ENCODE assay signal across 32 cellular contexts in the genomic region with DNA sequence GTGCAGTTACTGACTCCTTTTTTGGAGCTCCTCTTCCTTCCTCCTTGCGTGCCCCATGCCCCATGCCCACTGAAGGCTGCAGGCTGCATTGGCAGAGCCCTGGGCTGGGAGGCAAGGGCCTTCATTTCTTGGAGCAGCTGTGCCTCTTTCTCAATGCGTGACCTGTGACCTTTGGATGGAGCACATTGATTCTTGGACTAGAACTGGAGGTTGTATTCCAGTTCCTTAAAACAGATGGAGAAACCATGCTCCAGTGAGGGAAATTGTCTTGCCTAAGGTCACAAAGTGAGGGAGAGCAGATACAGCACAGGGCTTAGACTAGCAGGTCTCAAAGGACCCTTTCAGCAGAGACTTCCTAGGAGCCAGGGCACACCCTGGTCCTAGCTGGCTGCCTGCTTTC. TPM values are rescaled to one million over a fixed set of nuclear protein-coding genes. Genes with fewer than 3 reads are reported as not detected.
DNase-seq lines count a peak whose midpoint lies in the region; ATAC-seq, FAIRE-seq and TF ChIP-seq lines count a peak whose summit lies in the region.
"Had no signal": no experiment of that assay in that cellular context is flagged by ENCODE, and none has a peak within 500 bp of the region (broad histone marks: within the 10 kb centered on the region; RNA-seq: fewer than 3 reads in every experiment).

No MANE protein-coding gene starts in this region.

- FAIRE-seq in K562 (lab: Jason Lieb, UNC), result no peak
- FAIRE-seq: A549, GM18507 had no signal

- H3K4me1 Mint-ChIP-seq in HFFc6 (ENCODE audit: low read depth), result no peaks in the 10 kb centered on the region

- no peak for TF ChIP-seq EP300 in K562 (IDR thresholded peaks at IDR 0.05; ENCODE audit: low read length)

- intact Hi-C loops in K562 (cut with micrococcal nuclease), result no loop called here

- H3K4me1 ChIP-seq in K562 (replicated peaks in 1 of 2; ENCODE audit: control insufficient read depth in 2 of 2, insufficient read depth in 2 of 2, low read length in 2 of 2) (peaks cover 0 to 12% of the 10 kb centered on the region in 2 experiments; a peak in 4 of 5 replicates), lung (ENCODE audit: control insufficient read depth in 2 of 2, insufficient read depth in 2 of 2, low read length in 2 of 2) (peaks cover 0 to 3% of the 10 kb centered on the region in 2 donors)
- H3K4me1 ChIP-seq: A549; BLaER1 treated with 17β-estradiol and CSF1 and Interleukin-3, amounts not matched to agents 10 nM and 100 nM had no signal

- no peaks in the 10 kb centered on the region for H3K9me3 Mint-ChIP-seq in HFFc6
- H3K9me3 Mint-ChIP-seq: CD4-positive, alpha-beta T cell had no signal

- H3K27me3 Mint-ChIP-seq in HFFc6 (ENCODE audit: insufficient read depth), result peaks cover 13% of the 10 kb centered on the region
- H3K27me3 Mint-ChIP-seq: CD4-positive, alpha-beta T cell had no signal

- H3K9me3 ChIP-seq in K562 (replicated peaks; ENCODE audit: control insufficient read depth, insufficient read depth, low read depth, low read length) (no peaks in the 10 kb centered on the region), lung (ENCODE audit: control insufficient read depth in 2 of 2, insufficient read depth in 1 of 2, low read length in 1 of 2) (no peaks in the 10 kb centered on the region)
- H3K9me3 ChIP-seq: A549; BLaER1 treated with 17β-estradiol and CSF1 and Interleukin-3, amounts not matched to agents 10 nM and 100 nM; SK-N-SH had no signal

- TF ChIP-seq POLR2A in K562 (conservative IDR thresholded peaks at IDR 0.05), result no peak

- H3K36me3 ChIP-seq in K562 (ENCODE audit: control insufficient read depth, insufficient read depth, low read length) (no peaks in the 10 kb centered on the region), lung (ENCODE audit: control insufficient read depth in 2 of 2, insufficient read depth in 2 of 2, low read length in 2 of 2) (no peaks in the 10 kb centered on the region)
- H3K36me3 ChIP-seq: BLaER1 treated with 17β-estradiol and CSF1 and Interleukin-3, amounts not matched to agents 10 nM and 100 nM had no signal

- 67% methylated on average over 2 of the region's 2 CpGs for WGBS in K562 (ENCODE audit: insufficient coverage, low coverage, missing lambda C conversion rate)
- 90 to 91% methylated on average over 2 of the region's 2 CpGs for WGBS in lung, 2 donors

- H3K36me3 Mint-ChIP-seq in HFFc6 (ENCODE audit: low read depth), result no peaks in the 10 kb centered on the region

- H3K9ac ChIP-seq in K562 (ENCODE audit: insufficient read depth in 1 of 2, low read depth in 2 of 2, low read length in 2 of 2), result no peak overlapping the region; a peak in 1 of 4 replicates
- H3K9ac ChIP-seq: BLaER1 treated with 17β-estradiol and CSF1 and Interleukin-3, amounts not matched to agents 10 nM and 100 nM; SK-N-SH had no signal

- POLR2A ChIA-PET in K562 (lab: Yijun Ruan, JAX), result interaction anchor here (0.7 to 2.0 kb wide), 6 partner anchors 9 to 867 kb away, joined by 3 to 11 read pairs (median 5); a partner anchor contains a TSS

- H3K27me3 ChIP-seq in K562 (ENCODE audit: control insufficient read depth in 2 of 2, insufficient read depth in 2 of 2, low read length in 2 of 2), result no peaks in the 10 kb centered on the region
- no peaks in the 10 kb centered on the region for H3K27me3 ChIP-seq in lung (ENCODE audit: control insufficient read depth, insufficient read depth)
- H3K27me3 ChIP-seq: BLaER1 treated with 17β-estradiol and CSF1 and Interleukin-3, amounts not matched to agents 10 nM and 100 nM had no signal

- no peak for TF ChIP-seq CTCF in K562 (IDR thresholded peaks at IDR 0.05 in 2 of 3, conservative IDR thresholded peaks at IDR 0.05 in 1 of 3; ENCODE audit: insufficient read depth in 2 of 3, low read depth in 1 of 3, low read length in 3 of 3)
- TF ChIP-seq CTCF in fibroblast of the aortic adventitia (IDR thresholded peaks at IDR 0.05; ENCODE audit: insufficient read depth, low read length), result no peak
- no peak for TF ChIP-seq CTCF in lung (IDR thresholded peaks at IDR 0.05; ENCODE audit: control extremely low read depth, extremely low read depth)
- TF ChIP-seq CTCF in HFFc6 (IDR thresholded peaks at IDR 0.05), result no peak

- H3K4me3 ChIP-seq in K562, result no peak overlapping the region
- H3K4me3 ChIP-seq in fibroblast of the aortic adventitia (ENCODE audit: low read depth, low read length), result no peak overlapping the region
- no peak overlapping the region for H3K4me3 ChIP-seq in lung
- H3K4me3 ChIP-seq: A549; BLaER1 treated with 17β-estradiol and CSF1 and Interleukin-3, amounts not matched to agents 10 nM and 100 nM had no signal

- no peaks in the 10 kb centered on the region for H3K9me1 ChIP-seq in K562 (ENCODE audit: control insufficient read depth, insufficient read depth, low read length)

- H3K4me2 ChIP-seq in K562 (ENCODE audit: insufficient read depth, low read length), result no peak overlapping the region
- H3K4me2 ChIP-seq: A549; BLaER1 treated with 17β-estradiol and CSF1 and Interleukin-3, amounts not matched to agents 10 nM and 100 nM; SK-N-SH had no signal

- H3K27ac ChIP-seq in K562 (ENCODE audit: extremely low read depth, low read depth, low read length) (no peak overlapping the region), lung (ENCODE audit: low read depth in 1 of 2, low read length in 1 of 2) (no peak overlapping the region)
- H3K27ac ChIP-seq: A549; BLaER1 treated with 17β-estradiol and CSF1 and Interleukin-3, amounts not matched to agents 10 nM and 100 nM; RWPE1 had no signal

- no peaks in the 10 kb centered on the region for H4K20me1 ChIP-seq in K562 (replicated peaks; ENCODE audit: control insufficient read depth, insufficient read depth, low read length)
- H4K20me1 ChIP-seq: BLaER1 treated with 17β-estradiol and CSF1 and Interleukin-3, amounts not matched to agents 10 nM and 100 nM had no signal

- H2AFZ ChIP-seq in K562 (ENCODE audit: low read depth, low read length), result no peak overlapping the region

- no peak for ATAC-seq in K562
- no peak for ATAC-seq in lung (ENCODE audit: insufficient read depth, low FRiP score)
- ATAC-seq: A549, Panc1 had no signal

- CTCF ChIA-PET in K562 (lab: Yijun Ruan, JAX; ENCODE audit: low intra/inter-chr PET ratio), result no interaction called here

- H3K4me3 Mint-ChIP-seq in HFFc6, result no peak overlapping the region
- H3K4me3 Mint-ChIP-seq: CD4-positive, alpha-beta T cell had no signal

- BruUV-seq in K562 (replicated peaks; lab: Mats Ljungman, UMichigan), result no TSS peak

- DNase-seq in HCEC 1CT (peak; percentile 15), K562 (ENCODE audit: extremely low read depth in 1 of 4, low spot score in 3 of 4) (no peak), fibroblast of the aortic adventitia (ENCODE audit: low read depth) (peak; percentile 7), lung (ENCODE audit: low spot score) (peak; percentile 34), HFFc6 (no peak), COLO829 (ENCODE audit: low spot score) (no peak), SK-N-DZ (ENCODE audit: low spot score) (no peak)
- no peak for DNase-seq in activated CD8-positive, alpha-beta memory T cell treated with anti-CD3 and anti-CD28 coated beads for 24 hours
- DNase-seq: AML-193; CD4-positive, alpha-beta T cell; COR-L47; DMS53; KBM-7; MM.1S; NCI-H1048; NCI-H1417; NCI-H1694 treated with DMSO at 0.1 percent for 48 hours; NCI-H2081 treated with DMSO at 0.1 percent for 48 hours; NCI-H2171; NCI-H226; NCI-H510A; NCI-H69; SIG-M5; SK-N-SH had no signal

- H3K27ac Mint-ChIP-seq in HFFc6, result no peak overlapping the region
- H3K27ac Mint-ChIP-seq: CD4-positive, alpha-beta T cell had no signal

- no peak for TF ChIP-seq RAD21 in K562 (CRISPR knock-in tag; conservative IDR thresholded peaks at IDR 0.05 in 1 of 2, IDR thresholded peaks at IDR 0.05 in 1 of 2)

- no peaks in the 10 kb centered on the region for H3K79me2 ChIP-seq in K562 (ENCODE audit: control insufficient read depth, insufficient read depth, low read length)

- in situ Hi-C loops in K562 (cut with MboI), result no loop called here

RNA-seq across cellular contexts. Expression of a gene that starts 9.0 kb away (rescaled TPM):
- total RNA-seq in K562 (2011; cell fraction: chromatin; rRNA removed; ENCODE audit: low replicate concordance), result 0.53 and 2.8 TPM in 2 replicates
- 1.0 and 1.2 TPM in 2 replicates for total RNA-seq in K562 (2011; cell fraction: nucleolus; rRNA removed)
- total RNA-seq in K562 (2011; cell fraction: nucleoplasm; rRNA removed), result 1.4 and 1.8 TPM in 2 replicates
- total RNA-seq in K562 (2014; rRNA removed) (0.08 and 0.09 TPM in 2 replicates), K562 (2014; rRNA removed; fragmentation: Illumina TruSeq; extraction: Trizol) (0.18 and 0.22 TPM in 2 replicates), K562 (2015; rRNA removed; fragmentation: Illumina TruSeq; extraction: Trizol) (0.04 and 0.22 TPM in 2 replicates), K562 (2021) (0.27 and 0.34 TPM in 2 replicates), fibroblast of the aortic adventitia (ENCODE audit: low replicate concordance) (0.09 TPM in 1 of 2 replicates, not detected in the other), lung (under 1 TPM; 0.09 TPM)
- polyA plus RNA-seq in K562 (2011; rRNA removed) (0.49 and 0.58 TPM in 2 replicates), K562 (2014; fragmentation: Illumina TruSeq; extraction: Trizol) (0.21 and 0.27 TPM in 2 replicates), K562 (2014; fragmentation: Nextera tagmentation; extraction: Ambion mirVana) (under 1 TPM; 0.18 to 0.21 TPM), K562 (2014; rRNA removed) (0.09 TPM in 2 replicates), lung (under 1 TPM; 0.03 to 0.06 TPM)
- polyA plus RNA-seq in K562 (2011; cell fraction: cytosol; rRNA removed), result 0.07 and 0.19 TPM in 2 replicates
- 0.61 and 1.6 TPM in 2 replicates for polyA plus RNA-seq in K562 (2011; cell fraction: nucleus; rRNA removed)
- 0.14 and 0.35 TPM in 2 replicates for polyA plus RNA-seq in K562 (2012)
- 0.25 and 0.75 TPM in 2 replicates for polyA minus RNA-seq in K562 (2011; rRNA and poly(A)+ RNA removed)
- polyA minus RNA-seq in K562 (2011; cell fraction: cytosol; rRNA and poly(A)+ RNA removed), result not detected in 2 replicates
- 0.54 and 0.78 TPM in 2 replicates for polyA minus RNA-seq in K562 (2011; cell fraction: nucleus; rRNA and poly(A)+ RNA removed)
- total RNA-seq in HFFc6 (2021; fragmentation: NEBNext Ultra II Directional; extraction: Animal tissue kit (Norgen Biotek cat#: 25700)), result not detected
- polyA plus RNA-seq in SK-N-DZ (2014; cell fraction: cytosol; rRNA removed), result 0.10 and 0.29 TPM in 2 replicates
- polyA plus RNA-seq in SK-N-DZ (2014; cell fraction: nucleus; rRNA removed), result 0.65 and 0.89 TPM in 2 replicates
- total RNA-seq: Daoy, G401, HT1080 had no signal

RNA-seq across cellular contexts. Expression of a gene that starts 23.1 kb away (rescaled TPM):
- total RNA-seq in K562 (2011; cell fraction: chromatin; rRNA removed; ENCODE audit: low replicate concordance), result 68.5 and 80.5 TPM in 2 replicates
- total RNA-seq in K562 (2011; cell fraction: nucleolus; rRNA removed), result 66.4 and 81.6 TPM in 2 replicates
- 80.8 and 97.2 TPM in 2 replicates for total RNA-seq in K562 (2011; cell fraction: nucleoplasm; rRNA removed)
- total RNA-seq in K562 (2014; rRNA removed) (15.7 and 18.2 TPM in 2 replicates), K562 (2014; rRNA removed; fragmentation: Illumina TruSeq; extraction: Trizol) (23.7 and 25.0 TPM in 2 replicates), K562 (2015; rRNA removed; fragmentation: Illumina TruSeq; extraction: Trizol) (22.2 and 23.7 TPM in 2 replicates), K562 (2021) (20.5 and 22.5 TPM in 2 replicates), fibroblast of the aortic adventitia (ENCODE audit: low replicate concordance) (9.3 and 16.3 TPM in 2 replicates), lung (10 to 100 TPM; 15.3 to 19.8 TPM)
- polyA plus RNA-seq in K562 (2011; rRNA removed) (15.3 and 24.9 TPM in 2 replicates), K562 (2014; fragmentation: Illumina TruSeq; extraction: Trizol) (25.3 and 31.4 TPM in 2 replicates), K562 (2014; fragmentation: Nextera tagmentation; extraction: Ambion mirVana) (10 to 100 TPM in 1 of 2 experiments, 1 to 10 TPM in 1; 8.0 to 12.9 TPM), K562 (2014; rRNA removed) (16.6 and 20.3 TPM in 2 replicates), lung (1 to 10 TPM; 4.8 to 6.0 TPM)
- polyA plus RNA-seq in K562 (2011; cell fraction: cytosol; rRNA removed), result 13.2 and 16.1 TPM in 2 replicates
- 28.4 and 45.9 TPM in 2 replicates for polyA plus RNA-seq in K562 (2011; cell fraction: nucleus; rRNA removed)
- 15.9 and 21.3 TPM in 2 replicates for polyA plus RNA-seq in K562 (2012)
- 21.4 and 35.1 TPM in 2 replicates for polyA minus RNA-seq in K562 (2011; rRNA and poly(A)+ RNA removed)
- polyA minus RNA-seq in K562 (2011; cell fraction: cytosol; rRNA and poly(A)+ RNA removed), result 14.4 and 16.4 TPM in 2 replicates
- polyA minus RNA-seq in K562 (2011; cell fraction: nucleus; rRNA and poly(A)+ RNA removed), result 24.0 and 28.0 TPM in 2 replicates
- total RNA-seq in HFFc6 (2021; fragmentation: NEBNext Ultra II Directional; extraction: Animal tissue kit (Norgen Biotek cat#: 25700)), result 10 to 100 TPM in 3 of 6 experiments, 1 to 10 TPM in 3; 8.9 to 12.3 (median 10.4) TPM
- 1.2 and 1.3 TPM in 2 replicates for polyA plus RNA-seq in SK-N-DZ (2014; cell fraction: cytosol; rRNA removed)
- polyA plus RNA-seq in SK-N-DZ (2014; cell fraction: nucleus; rRNA removed), result 0.80 and 2.0 TPM in 2 replicates

RNA-seq across cellular contexts. Expression of a gene that starts 23.4 kb away (rescaled TPM):
- total RNA-seq in K562 (2011; cell fraction: chromatin; rRNA removed; ENCODE audit: low replicate concordance), result 6.8 and 15.4 TPM in 2 replicates
- 7.5 and 9.5 TPM in 2 replicates for total RNA-seq in K562 (2011; cell fraction: nucleolus; rRNA removed)
- 9.6 and 14.4 TPM in 2 replicates for total RNA-seq in K562 (2011; cell fraction: nucleoplasm; rRNA removed)
- total RNA-seq in K562 (2014; rRNA removed), result 32.6 and 44.7 TPM in 2 replicates
- 46.5 and 48.3 TPM in 2 replicates for total RNA-seq in K562 (2014; rRNA removed; fragmentation: Illumina TruSeq; extraction: Trizol)
- total RNA-seq in K562 (2015; rRNA removed; fragmentation: Illumina TruSeq; extraction: Trizol), result 41.1 and 44.5 TPM in 2 replicates
- 31.7 and 36.0 TPM in 2 replicates for total RNA-seq in K562 (2021)
- polyA plus RNA-seq in K562 (2011; rRNA removed), result 42.8 and 49.4 TPM in 2 replicates
- 12.9 and 26.0 TPM in 2 replicates for polyA plus RNA-seq in K562 (2011; cell fraction: cytosol; rRNA removed)
- 7.9 and 14.9 TPM in 2 replicates for polyA plus RNA-seq in K562 (2011; cell fraction: nucleus; rRNA removed)
- polyA plus RNA-seq in K562 (2012), result 43.0 and 46.8 TPM in 2 replicates
- polyA plus RNA-seq in K562 (2014; fragmentation: Illumina TruSeq; extraction: Trizol), result 49.7 and 53.2 TPM in 2 replicates
- 10 to 100 TPM; 37.9 TPM for polyA plus RNA-seq in K562 (2014; fragmentation: Nextera tagmentation; extraction: Ambion mirVana)
- 32.6 and 40.0 TPM in 2 replicates for polyA plus RNA-seq in K562 (2014; rRNA removed)
- polyA minus RNA-seq in K562 (2011; rRNA and poly(A)+ RNA removed), result 19.4 and 19.7 TPM in 2 replicates
- polyA minus RNA-seq in K562 (2011; cell fraction: cytosol; rRNA and poly(A)+ RNA removed), result 3.7 and 6.6 TPM in 2 replicates
- 2.6 and 5.1 TPM in 2 replicates for polyA minus RNA-seq in K562 (2011; cell fraction: nucleus; rRNA and poly(A)+ RNA removed)
- total RNA-seq in fibroblast of the aortic adventitia (ENCODE audit: low replicate concordance), result 18.9 and 32.1 TPM in 2 replicates
- total RNA-seq in lung, result 10 to 100 TPM; 12.5 to 31.7 TPM
- 10 to 100 TPM; 20.3 to 35.3 TPM for polyA plus RNA-seq in lung
- 10 to 100 TPM in 5 of 6 experiments, 1 to 10 TPM in 1; 9.6 to 17.8 (median 14.7) TPM for total RNA-seq in HFFc6 (2021; fragmentation: NEBNext Ultra II Directional; extraction: Animal tissue kit (Norgen Biotek cat#: 25700))
- polyA plus RNA-seq in SK-N-DZ (2014; cell fraction: cytosol; rRNA removed), result 45.2 and 53.1 TPM in 2 replicates
- polyA plus RNA-seq in SK-N-DZ (2014; cell fraction: nucleus; rRNA removed), result 17.9 and 33.6 TPM in 2 replicates

RNA-seq across cellular contexts. Expression of a gene that starts 26.8 kb away (rescaled TPM):
- 18.1 and 39.6 TPM in 2 replicates for total RNA-seq in K562 (2011; cell fraction: chromatin; rRNA removed; ENCODE audit: low replicate concordance)
- 13.2 and 14.9 TPM in 2 replicates for total RNA-seq in K562 (2011; cell fraction: nucleolus; rRNA removed)
- 26.0 and 38.0 TPM in 2 replicates for total RNA-seq in K562 (2011; cell fraction: nucleoplasm; rRNA removed)
- total RNA-seq in K562 (2014; rRNA removed), result 3.5 and 5.7 TPM in 2 replicates
- total RNA-seq in K562 (2014; rRNA removed; fragmentation: Illumina TruSeq; extraction: Trizol), result 5.2 and 8.1 TPM in 2 replicates
- 5.3 and 5.9 TPM in 2 replicates for total RNA-seq in K562 (2015; rRNA removed; fragmentation: Illumina TruSeq; extraction: Trizol)
- 5.7 and 8.5 TPM in 2 replicates for total RNA-seq in K562 (2021)
- 12.5 and 13.9 TPM in 2 replicates for polyA plus RNA-seq in K562 (2011; rRNA removed)
- 4.9 and 5.3 TPM in 2 replicates for polyA plus RNA-seq in K562 (2011; cell fraction: cytosol; rRNA removed)
- 3.7 and 8.0 TPM in 2 replicates for polyA plus RNA-seq in K562 (2011; cell fraction: nucleus; rRNA removed)
- polyA plus RNA-seq in K562 (2012), result 3.3 and 7.4 TPM in 2 replicates
- 5.4 and 7.1 TPM in 2 replicates for polyA plus RNA-seq in K562 (2014; fragmentation: Illumina TruSeq; extraction: Trizol)
- polyA plus RNA-seq in K562 (2014; fragmentation: Nextera tagmentation; extraction: Ambion mirVana), result 1 to 10 TPM in 1 of 2 experiments, under 1 TPM in 1; 0.55 to 1.8 TPM
- polyA plus RNA-seq in K562 (2014; rRNA removed), result 3.4 and 3.5 TPM in 2 replicates
- 9.5 and 11.0 TPM in 2 replicates for polyA minus RNA-seq in K562 (2011; rRNA and poly(A)+ RNA removed)
- polyA minus RNA-seq in K562 (2011; cell fraction: cytosol; rRNA and poly(A)+ RNA removed), result 1.8 and 2.4 TPM in 2 replicates
- polyA minus RNA-seq in K562 (2011; cell fraction: nucleus; rRNA and poly(A)+ RNA removed), result 5.1 and 8.7 TPM in 2 replicates
- 4.2 and 5.4 TPM in 2 replicates for total RNA-seq in fibroblast of the aortic adventitia (ENCODE audit: low replicate concordance)
- total RNA-seq in lung, result 1 to 10 TPM; 2.8 to 4.4 TPM
- 1 to 10 TPM; 2.6 to 4.6 TPM for polyA plus RNA-seq in lung
- total RNA-seq in HFFc6 (2021; fragmentation: NEBNext Ultra II Directional; extraction: Animal tissue kit (Norgen Biotek cat#: 25700)), result 1 to 10 TPM; 4.9 to 8.8 (median 6.0) TPM
- 4.2 and 8.7 TPM in 2 replicates for polyA plus RNA-seq in SK-N-DZ (2014; cell fraction: cytosol; rRNA removed)
- polyA plus RNA-seq in SK-N-DZ (2014; cell fraction: nucleus; rRNA removed), result 3.1 and 7.3 TPM in 2 replicates

RNA-seq across cellular contexts. Expression of a gene that starts 27.0 kb away (rescaled TPM):
- total RNA-seq in K562 (2011; cell fraction: chromatin; rRNA removed; ENCODE audit: low replicate concordance), result 176 and 400 TPM in 2 replicates
- total RNA-seq in K562 (2011; cell fraction: nucleolus; rRNA removed), result 273 and 316 TPM in 2 replicates
- 218 and 223 TPM in 2 replicates for total RNA-seq in K562 (2011; cell fraction: nucleoplasm; rRNA removed)
- total RNA-seq in K562 (2014; rRNA removed), result 45.7 and 55.3 TPM in 2 replicates
- 22.5 and 26.1 TPM in 2 replicates for total RNA-seq in K562 (2014; rRNA removed; fragmentation: Illumina TruSeq; extraction: Trizol)
- 39.2 and 40.8 TPM in 2 replicates for total RNA-seq in K562 (2015; rRNA removed; fragmentation: Illumina TruSeq; extraction: Trizol)
- 79.5 and 81.7 TPM in 2 replicates for total RNA-seq in K562 (2021)
- 60.9 and 92.0 TPM in 2 replicates for polyA plus RNA-seq in K562 (2011; rRNA removed)
- 76.7 and 89.6 TPM in 2 replicates for polyA plus RNA-seq in K562 (2011; cell fraction: cytosol; rRNA removed)
- 482 and 572 TPM in 2 replicates for polyA plus RNA-seq in K562 (2011; cell fraction: nucleus; rRNA removed)
- polyA plus RNA-seq in K562 (2012), result 38.4 and 79.3 TPM in 2 replicates
- polyA plus RNA-seq in K562 (2014; fragmentation: Illumina TruSeq; extraction: Trizol), result 52.1 and 55.8 TPM in 2 replicates
- 1 to 10 TPM; 1.7 to 5.0 TPM for polyA plus RNA-seq in K562 (2014; fragmentation: Nextera tagmentation; extraction: Ambion mirVana)
- polyA plus RNA-seq in K562 (2014; rRNA removed), result 50.1 and 62.9 TPM in 2 replicates
- 61.5 and 64.9 TPM in 2 replicates for polyA minus RNA-seq in K562 (2011; rRNA and poly(A)+ RNA removed)
- 52.2 and 52.3 TPM in 2 replicates for polyA minus RNA-seq in K562 (2011; cell fraction: cytosol; rRNA and poly(A)+ RNA removed)
- 97.6 and 154 TPM in 2 replicates for polyA minus RNA-seq in K562 (2011; cell fraction: nucleus; rRNA and poly(A)+ RNA removed)
- 75.2 and 213 TPM in 2 replicates for total RNA-seq in fibroblast of the aortic adventitia (ENCODE audit: low replicate concordance)
- 10 to 100 TPM; 38.5 to 49.0 TPM for total RNA-seq in lung
- 10 to 100 TPM; 31.0 to 31.5 TPM for polyA plus RNA-seq in lung
- total RNA-seq in HFFc6 (2021; fragmentation: NEBNext Ultra II Directional; extraction: Animal tissue kit (Norgen Biotek cat#: 25700)), result 100 to 1,000 TPM; 115 to 169 (median 126) TPM
- 20.3 and 23.1 TPM in 2 replicates for polyA plus RNA-seq in SK-N-DZ (2014; cell fraction: cytosol; rRNA removed)
- 78.4 and 105 TPM in 2 replicates for polyA plus RNA-seq in SK-N-DZ (2014; cell fraction: nucleus; rRNA removed)

Comparison
In these comparisons a context has a peak if more than half of its experiments do, and no peak if none do; other contexts are left out.
1. DNase-seq: peak in HCEC 1CT (single experiment), fibroblast of the aortic adventitia (single experiment) and lung (single experiment); none in K562 (0 of 4), HFFc6 (single experiment), COLO829 (single experiment), activated CD8-positive, alpha-beta memory T cell treated with anti-CD3 and anti-CD28 coated beads for 24 hours (single experiment) and SK-N-DZ (single experiment).